ENCODE assay signal across 24 cellular contexts in the genomic region with DNA sequence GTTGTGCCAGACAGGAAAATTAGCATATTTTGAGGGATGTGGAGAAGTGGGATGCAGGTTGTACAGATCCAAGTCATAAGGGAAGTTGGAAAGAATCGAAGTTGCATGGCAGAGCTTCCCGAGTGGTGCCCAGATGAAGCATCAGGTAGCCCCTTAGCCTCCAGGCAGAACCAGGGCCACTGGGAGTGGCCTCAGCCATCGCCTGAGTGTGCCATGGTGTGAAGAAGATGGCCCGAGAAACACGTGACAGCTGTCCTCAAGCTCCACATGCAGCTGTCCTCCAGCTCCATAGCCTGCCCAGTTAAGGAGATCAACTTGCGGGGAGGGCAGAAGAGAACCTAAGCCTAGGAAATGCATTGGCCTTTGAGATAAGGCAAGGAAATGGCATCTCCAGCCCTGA. TPM values are rescaled to one million over a fixed set of nuclear protein-coding genes. Genes with fewer than 3 reads are reported as not detected.
"Had no signal": no experiment of that assay in that cellular context is flagged by ENCODE, and none has a peak within 500 bp of the region (broad histone marks: within the 10 kb centered on the region; RNA-seq: fewer than 3 reads in every experiment).

No MANE protein-coding gene starts in this region.

- FAIRE-seq: endometrium had no signal

- H3K4me3 Mint-ChIP-seq: neural crest cell, type B pancreatic cell had no signal

- H3K36me3 ChIP-seq: ovary, uterus had no signal

- H3K27me3 ChIP-seq: esophagus muscularis mucosa, gastroesophageal sphincter, ovary, suprapubic skin, thyroid gland, uterus had no signal

- H3K4me1 Mint-ChIP-seq: naive thymus-derived CD8-positive, alpha-beta T cell; neural crest cell had no signal

- H3K4me3 ChIP-seq: esophagus muscularis mucosa, gastroesophageal sphincter, left ventricle myocardium inferior, lower lobe of right lung, ovary, smooth muscle cell, suprapubic skin, thyroid gland, uterus had no signal

- H3K27ac ChIP-seq: epithelial cell of prostate, esophagus muscularis mucosa, gastroesophageal sphincter, left ventricle myocardium inferior, lower lobe of right lung, ovary, suprapubic skin, thyroid gland, uterus had no signal

- H3K27ac Mint-ChIP-seq: type B pancreatic cell had no signal

- H3K9me3 ChIP-seq: esophagus muscularis mucosa, gastroesophageal sphincter, left ventricle myocardium inferior, lower lobe of right lung, ovary, suprapubic skin, thyroid gland, uterus had no signal

- DNase-seq: cortex of kidney; effector memory CD4-positive, alpha-beta T cell; glutamatergic neuron; islet precursor cell; left ventricle myocardium inferior; lower lobe of right lung; mesenchymal stem cell; naive thymus-derived CD8-positive, alpha-beta T cell; ovary; stimulated activated CD4-positive, alpha-beta T cell treated with anti-CD3 and anti-CD28 coated beads, Interleukin-2, amount 100 ng/mL, for 48 hours; stimulated activated naive CD8-positive, alpha-beta T cell treated with anti-CD3 and anti-CD28 coated beads, Interleukin-15, Interleukin-2, amounts not matched to agents 100 U/mL and 50 U/mL, for 24 hours; thyroid gland; uterus had no signal

- H3K4me1 ChIP-seq: left ventricle myocardium inferior, lower lobe of right lung, suprapubic skin, thyroid gland, uterus had no signal

- ATAC-seq: gastroesophageal sphincter; lower lobe of right lung; naive thymus-derived CD8-positive, alpha-beta T cell; right cardiac atrium; stimulated activated naive CD8-positive, alpha-beta T cell treated with anti-CD3 and anti-CD28 coated beads, Interleukin-15, Interleukin-2, amounts not matched to agents 100 U/mL and 50 U/mL, for 24 hours had no signal

- H3K9me3 Mint-ChIP-seq: naive thymus-derived CD8-positive, alpha-beta T cell; type B pancreatic cell had no signal

- H3K27me3 Mint-ChIP-seq: naive thymus-derived CD8-positive, alpha-beta T cell; type B pancreatic cell had no signal

RNA-seq across cellular contexts. Expression of a gene that starts 35.5 kb away (rescaled TPM):
- total RNA-seq: fibroblast of villous mesenchyme had no signal

RNA-seq across cellular contexts. Expression of a gene that starts 51.1 kb away (rescaled TPM):
- total RNA-seq: esophagus muscularis mucosa, fibroblast of villous mesenchyme, gastroesophageal sphincter, left ventricle myocardium inferior, lower lobe of right lung, neural crest cell, posterior vena cava, right cardiac atrium, smooth muscle cell, thyroid gland had no signal
- polyA plus RNA-seq: naive thymus-derived CD8-positive, alpha-beta T cell; right cardiac atrium had no signal
